In genomic region chr12:12028668-12029402, GRCh38 we compare ENCODE assay signal across 18 cellular contexts. TPM values are rescaled to one million over a fixed set of nuclear protein-coding genes. Genes with fewer than 3 reads are reported as not detected.
DNase-seq lines count a peak whose midpoint lies in the region; ATAC-seq, FAIRE-seq and TF ChIP-seq lines count a peak whose summit lies in the region.
"Had no signal": no experiment of that assay in that cellular context is flagged by ENCODE, and none has a peak within 500 bp of the region (broad histone marks: within the 10 kb centered on the region; RNA-seq: fewer than 3 reads in every experiment).

No MANE protein-coding gene starts in this region.

- H3K9me2 ChIP-seq in OCI-LY1 (ENCODE audit: low read depth, low read length): no peaks in the 10 kb centered on the region

- H4K20me1 ChIP-seq in OCI-LY1 (ENCODE audit: insufficient read depth, low read length): no peaks in the 10 kb centered on the region

- H3K36me3 ChIP-seq in CD4-positive, alpha-beta memory T cell (ENCODE audit: insufficient read depth, low read length): no peaks in the 10 kb centered on the region
- H3K36me3 ChIP-seq in OCI-LY1 (ENCODE audit: insufficient read depth, low read length): no peaks in the 10 kb centered on the region

- no peak overlapping the region for H3K4me3 Mint-ChIP-seq in activated CD4-positive, alpha-beta T cell treated with anti-CD3 and anti-CD28 coated beads, Interleukin-2, amount 10 ng/mL, durations not matched to agents 24 days and 14 days
- no peak overlapping the region for H3K4me3 Mint-ChIP-seq in CD4-positive, alpha-beta memory T cell
- H3K4me3 Mint-ChIP-seq in central memory CD8-positive, alpha-beta T cell: no peak overlapping the region

- no peaks in the 10 kb centered on the region for H3K79me2 ChIP-seq in OCI-LY1 (ENCODE audit: insufficient read depth, low read length)

- no peak for TF ChIP-seq POLR2A in H54 (IDR thresholded peaks at IDR 0.05; ENCODE audit: low read depth, low read length)

- ATAC-seq in central memory CD8-positive, alpha-beta T cell (replicated peaks; ENCODE audit: extremely low read depth, poor library complexity, severe bottlenecking): no peak
- ATAC-seq: A549 had no signal

- peak overlapping the region; percentile 86 for H3K27ac Mint-ChIP-seq in activated CD4-positive, alpha-beta T cell treated with anti-CD3 and anti-CD28 coated beads, Interleukin-2, amount 10 ng/mL, durations not matched to agents 24 days and 14 days
- H3K27ac Mint-ChIP-seq in CD4-positive, alpha-beta memory T cell: peak overlapping the region in 4 of 7 donors; percentile 2 to 88 (median 66)
- peak overlapping the region; percentile 56 for H3K27ac Mint-ChIP-seq in central memory CD8-positive, alpha-beta T cell (ENCODE audit: low read depth)

- H3K9me3 ChIP-seq in CD4-positive, alpha-beta memory T cell (ENCODE audit: control insufficient read depth in 1 of 2, low read length in 2 of 2): peaks cover 0 to 3% of the 10 kb centered on the region in 2 donors
- peaks cover 9% of the 10 kb centered on the region; the same call in 1 of the 2 replicates for H3K9me3 ChIP-seq in OCI-LY1 (ENCODE audit: low read length)

- H3K27me3 Mint-ChIP-seq in activated CD4-positive, alpha-beta T cell treated with anti-CD3 and anti-CD28 coated beads, Interleukin-2, amount 10 ng/mL, durations not matched to agents 24 days and 14 days: no peaks in the 10 kb centered on the region
- no peaks in the 10 kb centered on the region for H3K27me3 Mint-ChIP-seq in CD4-positive, alpha-beta memory T cell
- H3K27me3 Mint-ChIP-seq in central memory CD8-positive, alpha-beta T cell: no peaks in the 10 kb centered on the region

- H2AFZ ChIP-seq in OCI-LY1 (ENCODE audit: low read length): no peak overlapping the region

- H3K9me3 Mint-ChIP-seq in activated CD4-positive, alpha-beta T cell treated with anti-CD3 and anti-CD28 coated beads, Interleukin-2, amount 10 ng/mL, durations not matched to agents 24 days and 14 days: peaks cover 22% of the 10 kb centered on the region
- peaks cover 2 to 20% (median 11%) of the 10 kb centered on the region in 8 donors for H3K9me3 Mint-ChIP-seq in CD4-positive, alpha-beta memory T cell
- no peaks in the 10 kb centered on the region for H3K9me3 Mint-ChIP-seq in central memory CD8-positive, alpha-beta T cell

- 0 out of 2 replicates have a peak, but pooled peaks cover 10% of the 10 kb centered on the region for H3F3A ChIP-seq in OCI-LY1 (ENCODE audit: insufficient read depth, low read length)

- no peak overlapping the region for H3K27ac ChIP-seq in CD4-positive, alpha-beta memory T cell (ENCODE audit: low read depth, low read length)
- peak overlapping the region; percentile 66 for H3K27ac ChIP-seq in OCI-LY1 (ENCODE audit: low read depth, low read length, poor library complexity, severe bottlenecking)
- H3K27ac ChIP-seq: A549, C4-2B had no signal

- peaks cover 43% of the 10 kb centered on the region for H3K4me1 ChIP-seq in CD4-positive, alpha-beta memory T cell (ENCODE audit: insufficient read depth, low read length)
- peaks cover 66% of the 10 kb centered on the region for H3K4me1 ChIP-seq in OCI-LY1 (ENCODE audit: insufficient read depth, low read length, severe bottlenecking)

- CTCF ChIA-PET in CD4-positive, alpha-beta memory T cell (lab: Charles Lee; ENCODE audit: partially characterized antibody): interaction anchor here (1.0 to 1.8 kb wide), 5 partner anchors 20 to 448 kb away, joined by 3 to 9 read pairs (median 3); no protein-coding TSS in a partner anchor

- H3K4me2 ChIP-seq in OCI-LY1 (ENCODE audit: low read length): no peak overlapping the region
- H3K4me2 ChIP-seq: A549 had no signal

- FAIRE-seq in H54 (lab: Jason Lieb, UNC): no peak
- FAIRE-seq: A549 had no signal

- H3K27me3 ChIP-seq in CD4-positive, alpha-beta memory T cell (ENCODE audit: insufficient read depth, low read length): no peaks in the 10 kb centered on the region
- no peaks in the 10 kb centered on the region for H3K27me3 ChIP-seq in OCI-LY1 (ENCODE audit: insufficient read depth, low read length)

- no peak overlapping the region for H3K4me3 ChIP-seq in CD4-positive, alpha-beta memory T cell (ENCODE audit: low read length in 2 of 2)
- no peak overlapping the region for H3K4me3 ChIP-seq in OCI-LY1 (ENCODE audit: low read depth, low read length, poor library complexity, severe bottlenecking)
- H3K4me3 ChIP-seq: A549 had no signal

- H3K4me1 Mint-ChIP-seq in activated CD4-positive, alpha-beta T cell treated with anti-CD3 and anti-CD28 coated beads, Interleukin-2, amount 10 ng/mL, durations not matched to agents 24 days and 14 days: peaks cover 75% of the 10 kb centered on the region
- peaks cover 40 to 47% (median 43%) of the 10 kb centered on the region in 4 donors for H3K4me1 Mint-ChIP-seq in CD4-positive, alpha-beta memory T cell
- H3K4me1 Mint-ChIP-seq in central memory CD8-positive, alpha-beta T cell: peaks cover 33% of the 10 kb centered on the region

- H3K9ac ChIP-seq in OCI-LY1 (ENCODE audit: low read length): no peak overlapping the region

- TF ChIP-seq CTCF in OCI-LY1 (IDR thresholded peaks at IDR 0.05; ENCODE audit: low read length): no peak

- intact Hi-C loops in activated CD4-positive, alpha-beta T cell treated with anti-CD3 and anti-CD28 coated beads, Interleukin-2, amount 10 ng/mL, durations not matched to agents 24 days and 14 days (cut with micrococcal nuclease): no loop called here
- intact Hi-C loops in CD4-positive, alpha-beta memory T cell (cut with micrococcal nuclease): no loop called here

- POLR2A ChIA-PET in CD4-positive, alpha-beta memory T cell (lab: Charles Lee; ENCODE audit: partially characterized antibody): interaction anchor here (1.5 kb wide), 1 partner anchor 20 kb away, joined by 6 read pairs; no protein-coding TSS in a partner anchor

- H3K36me3 Mint-ChIP-seq in activated CD4-positive, alpha-beta T cell treated with anti-CD3 and anti-CD28 coated beads, Interleukin-2, amount 10 ng/mL, durations not matched to agents 24 days and 14 days (ENCODE audit: low read depth): peaks cover 15% of the 10 kb centered on the region
- H3K36me3 Mint-ChIP-seq in CD4-positive, alpha-beta memory T cell: peaks cover 3 to 15% of the 10 kb centered on the region in 2 donors
- no peaks in the 10 kb centered on the region for H3K36me3 Mint-ChIP-seq in central memory CD8-positive, alpha-beta T cell (ENCODE audit: insufficient read depth)

- no peak for DNase-seq in activated CD4-positive, alpha-beta T cell treated with anti-CD3 and anti-CD28 coated beads, Interleukin-2, amount 10 ng/mL, durations not matched to agents 24 days and 14 days
- DNase-seq in activated CD4-positive, alpha-beta T cell treated with anti-CD3 and anti-CD28 coated beads for 4 hours: no peak
- DNase-seq in CD4-positive, alpha-beta memory T cell: no peak
- no peak for DNase-seq in central memory CD8-positive, alpha-beta T cell (ENCODE audit: low spot score in 2 of 2)
- DNase-seq in UCSD-AML1 (lab: John Stamatoyannopoulos, UW; ENCODE audit: unreplicated experiment) (no peak), NCI-H524 treated with DMSO at 0.1 percent for 48 hours (lab: John Stamatoyannopoulos, UW) (no peak), H54 (ENCODE audit: insufficient read length, low spot score) (no peak)
- DNase-seq: Caco-2, GOT3, NCI-H1092, NCI-H1694, NCI-H774, SIG-M5 had no signal

RNA-seq across cellular contexts. Expression of gene BCL2L14, which starts 41.9 kb away (rescaled TPM):
- 13.0 and 14.2 TPM in 2 replicates for total RNA-seq in activated CD4-positive, alpha-beta T cell treated with anti-CD3 and anti-CD28 coated beads, Interleukin-2, amount 10 ng/mL, durations not matched to agents 24 days and 14 days
- 1 to 10 TPM; 1.9 TPM for total RNA-seq in CD4-positive, alpha-beta memory T cell
- polyA plus RNA-seq in CD4-positive, alpha-beta memory T cell: 1 to 10 TPM in 1 of 2 donors, under 1 TPM in 1; 0.41 to 1.1 TPM
- total RNA-seq: HT1080, RPMI7951 had no signal
